In the genomic region with DNA sequence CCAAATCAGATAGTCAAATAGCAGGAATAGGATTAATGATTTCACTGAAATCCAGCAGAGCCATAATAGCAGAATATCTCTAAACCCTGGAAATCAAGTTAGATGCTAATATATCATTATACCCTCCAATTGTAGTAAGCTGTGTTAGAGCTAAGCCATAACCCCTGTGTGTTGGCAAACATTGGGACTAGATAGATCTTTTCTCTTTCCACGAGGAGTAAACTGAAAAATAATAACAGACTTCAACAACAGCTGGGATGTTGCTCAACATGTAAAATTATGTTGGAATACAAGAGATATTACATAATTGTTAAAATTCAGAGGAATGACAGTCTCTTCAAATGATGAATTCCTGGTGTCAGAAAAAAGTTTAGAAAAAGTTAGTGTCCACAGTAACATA, we compare ENCODE assay signal across 26 cellular contexts.
"Had no signal": no experiment of that assay in that cellular context is flagged by ENCODE, and none has a peak within 500 bp of the region (broad histone marks: within the 10 kb centered on the region; RNA-seq: fewer than 3 reads in every experiment).

No MANE protein-coding gene starts in this region.

- DNase-seq: stimulated activated CD4-positive, alpha-beta T cell treated with anti-CD3 and anti-CD28 coated beads, Interleukin-2, amount 100 ng/mL, for 48 hours; stimulated activated CD4-positive, alpha-beta T cell treated with anti-CD3 and anti-CD28 coated beads, Interleukin-4, amount 100 ng/mL, for 1 hour; stimulated activated CD4-positive, alpha-beta T cell treated with anti-CD3 and anti-CD28 coated beads, Interleukin-4, amount 100 ng/mL, for 24 hours; stimulated activated CD4-positive, alpha-beta T cell treated with anti-CD3 and anti-CD28 coated beads, Interleukin-4, amount 100 ng/mL, for 4 hours; stimulated activated CD8-positive, alpha-beta memory T cell treated with anti-CD3 and anti-CD28 coated beads, Interleukin-4, amount 100 ng/mL, for 48 hours; stimulated activated naive B cell treated with anti-CD40 and anti-IgM and Interleukin-4, amounts not matched to agents 10 μg/mL and 1 μg/mL and 100 μg/mL, for 72 hours; stimulated activated naive CD4-positive, alpha-beta T cell; stimulated activated naive CD4-positive, alpha-beta T cell treated with Interleukin-2 at 50 U/mL for 16 hours; stimulated activated naive CD8-positive, alpha-beta T cell treated with anti-CD3 and anti-CD28 coated beads, Interleukin-15, amount 100 ng/mL, for 72 hours; stimulated activated naive CD8-positive, alpha-beta T cell treated with anti-CD3 and anti-CD28 coated beads, Interleukin-15, Interleukin-2, amounts not matched to agents 100 U/mL and 50 U/mL, for 24 hours; stomach; substantia nigra; testis; thyroid gland; tibial artery; transverse colon; trophoblast cell; upper lobe of left lung; upper lobe of right lung; uterus had no signal

- ATAC-seq: stimulated activated effector memory CD8-positive, alpha-beta T cell treated with anti-CD3 and anti-CD28 coated beads, Interleukin-12 subunit alpha, Interleukin-12 subunit beta, amount 100 ng/mL, for 72 hours; stimulated activated memory B cell treated with anti-CD40 and anti-IgM and Interleukin-4, amounts not matched to agents 10 μg/mL and 1 μg/mL and 100 μg/mL, for 72 hours; stimulated activated naive B cell treated with anti-CD40 and anti-IgM and Interleukin-4, amounts not matched to agents 10 μg/mL and 1 μg/mL and 100 μg/mL, for 72 hours; stimulated activated naive CD8-positive, alpha-beta T cell treated with anti-CD3 and anti-CD28 coated beads, Interleukin-15, amount 100 ng/mL, for 72 hours; stimulated activated naive CD8-positive, alpha-beta T cell treated with anti-CD3 and anti-CD28 coated beads, Interleukin-15, Interleukin-2, amounts not matched to agents 100 U/mL and 50 U/mL, for 24 hours; upper lobe of right lung had no signal

- H3K36me3 ChIP-seq: stomach, suprapubic skin, thoracic aorta, thyroid gland, tibial artery, tibial nerve, transverse colon, upper lobe of left lung, upper lobe of right lung, uterus, vagina had no signal

- H3K27ac ChIP-seq: stomach, suprapubic skin, testis, thoracic aorta, thyroid gland, tibial artery, tibial nerve, transverse colon, upper lobe of left lung, upper lobe of right lung, uterus, vagina had no signal

- H3K4me3 ChIP-seq: stomach, suprapubic skin, testis, thoracic aorta, thyroid gland, tibial artery, tibial nerve, transverse colon, upper lobe of left lung, upper lobe of right lung, uterus, vagina had no signal

- H3K4me1 ChIP-seq: stomach, suprapubic skin, tibial artery, transverse colon, upper lobe of left lung, upper lobe of right lung, uterus, vagina had no signal

- H3K9me3 ChIP-seq: suprapubic skin, testis, thyroid gland, transverse colon, upper lobe of right lung, uterus had no signal

- H3K27me3 ChIP-seq: stomach, suprapubic skin, testis, thyroid gland, tibial artery, tibial nerve, transverse colon, upper lobe of left lung, upper lobe of right lung, uterus, vagina had no signal
